9 cellular contexts compared by ENCODE assay signal in genomic region chr1:202571719-202572339, GRCh38.
A peak's percentile ranks its signal among the peaks of the same experiment; 100 is the strongest.
DNase-seq lines count a peak whose midpoint lies in the region; ATAC-seq and TF ChIP-seq lines count a peak whose summit lies in the region.
"Had no signal": no experiment of that assay in that cellular context is flagged by ENCODE, and none has a peak within 500 bp of the region (broad histone marks: within the 10 kb centered on the region; RNA-seq: fewer than 3 reads in every experiment).

No MANE protein-coding gene starts in this region.

- POLR2A ChIA-PET in Panc1 (lab: Charles Lee): interaction anchor here (0.5 to 0.6 kb wide), 2 partner anchors 35 to 49 kb away, joined by 3 read pairs; no protein-coding TSS in a partner anchor

- BruUV-seq in Panc1 (replicated peaks; lab: Mats Ljungman, UMichigan): no TSS peak

- no peaks in the 10 kb centered on the region for H3K27me3 Mint-ChIP-seq in GM23338 (ENCODE audit: insufficient read depth, low read depth, poor library complexity)

- peaks cover 30% of the 10 kb centered on the region for H3K4me1 ChIP-seq in GM23338 (ENCODE audit: insufficient read depth)
- H3K4me1 ChIP-seq in Panc1 (ENCODE audit: control insufficient read depth, insufficient read depth, low read length): no peaks in the 10 kb centered on the region
- H3K4me1 ChIP-seq in parathyroid adenoma: peaks cover 52% of the 10 kb centered on the region

- H3K4me2 ChIP-seq in GM23338 (no peak overlapping the region), parathyroid adenoma (ENCODE audit: low read length) (no peak overlapping the region)

- H3K79me2 ChIP-seq in GM23338 (replicated peaks; ENCODE audit: insufficient read depth) (no peaks in the 10 kb centered on the region), parathyroid adenoma (no peaks in the 10 kb centered on the region)

- H3K4me3 ChIP-seq in GM23338: no peak overlapping the region
- no peak overlapping the region for H3K4me3 ChIP-seq in Panc1 (ENCODE audit: low read depth in 2 of 2, low read length in 2 of 2)
- H3K4me3 ChIP-seq in parathyroid adenoma (ENCODE audit: low read depth, low read length): no peak overlapping the region
- H3K4me3 ChIP-seq: SJCRH30 had no signal

- H3K27ac ChIP-seq in GM23338 (ENCODE audit: low read depth) (no peak overlapping the region), Panc1 (ENCODE audit: low read length) (no peak overlapping the region), parathyroid adenoma (peak overlapping the region; percentile 94)
- H3K27ac ChIP-seq: SJCRH30 had no signal

- H3F3A ChIP-seq in GM23338 (replicated peaks; ENCODE audit: low read depth): no peaks in the 10 kb centered on the region

- H3K9me3 ChIP-seq in Panc1 (ENCODE audit: control insufficient read depth, insufficient read depth, low read depth, low read length) (no peaks in the 10 kb centered on the region), parathyroid adenoma (ENCODE audit: control insufficient read depth, low read length) (no peaks in the 10 kb centered on the region)
- H3K9me3 ChIP-seq: SJCRH30 had no signal

- in situ Hi-C loops in Panc1 (cut with HindIII; ENCODE audit: low pct_unique_long_range_greater_than_20kb, low sequenced_read_pairs): no loop called here

- no peaks in the 10 kb centered on the region for H3K9me3 Mint-ChIP-seq in GM23338

- no peak overlapping the region for H3K4me3 Mint-ChIP-seq in GM23338

- H3K27me3 ChIP-seq in GM23338 (ENCODE audit: insufficient read depth) (no peaks in the 10 kb centered on the region), Panc1 (ENCODE audit: control insufficient read depth, insufficient read depth, low read length) (no peaks in the 10 kb centered on the region), parathyroid adenoma (ENCODE audit: control insufficient read depth, insufficient read depth, low read length) (no peaks in the 10 kb centered on the region)
- H3K27me3 ChIP-seq: SJCRH30 had no signal

- CTCF ChIA-PET in Panc1 (lab: Charles Lee): interaction anchor here (0.6 to 1.1 kb wide), 3 partner anchors 12 to 647 kb away, joined by 3 to 4 read pairs (median 3); no protein-coding TSS in a partner anchor

- no peaks in the 10 kb centered on the region for H3K36me3 ChIP-seq in GM23338 (ENCODE audit: insufficient read depth)
- H3K36me3 ChIP-seq in Panc1 (ENCODE audit: control insufficient read depth, insufficient read depth, low read length): no peaks in the 10 kb centered on the region
- no peaks in the 10 kb centered on the region for H3K36me3 ChIP-seq in parathyroid adenoma (ENCODE audit: control insufficient read depth, insufficient read depth, low read length)
- H3K36me3 ChIP-seq: SJCRH30 had no signal

- ATAC-seq in GM23338 (peak; percentile 57), Panc1 (no peak), GM19463 (IDR thresholded peaks at IDR 0.05; ENCODE audit: unreplicated experiment) (no peak), HG02852 (IDR thresholded peaks at IDR 0.05; ENCODE audit: unreplicated experiment) (no peak)

- no peak overlapping the region for H3K9ac ChIP-seq in parathyroid adenoma

- intact Hi-C loops in Panc1 (cut with micrococcal nuclease; ENCODE audit: unreplicated experiment): no loop called here

- H3K27ac Mint-ChIP-seq in GM23338: no peak overlapping the region

- H3K36me3 Mint-ChIP-seq in GM23338 (ENCODE audit: low read depth): no peaks in the 10 kb centered on the region; the same call in 2 of the 3 replicates

- TF ChIP-seq CTCF in GM23338 (conservative IDR thresholded peaks at IDR 0.05; ENCODE audit: low read depth in 2 of 2) (peak; percentile 90 to 99), Panc1 (IDR thresholded peaks at IDR 0.05) (peak; percentile 88), parathyroid adenoma (IDR thresholded peaks at IDR 0.05) (peak; percentile 67)

- no peaks in the 10 kb centered on the region for H3K9me2 ChIP-seq in GM23338 (ENCODE audit: insufficient read depth)

- no peaks in the 10 kb centered on the region for H4K20me1 ChIP-seq in GM23338 (replicated peaks; ENCODE audit: insufficient read depth)

- no peak overlapping the region for H2AFZ ChIP-seq in GM23338
- no peak overlapping the region for H2AFZ ChIP-seq in parathyroid adenoma

- DNase-seq in COLO829 (ENCODE audit: low spot score) (peak; percentile 70), GM23338 (ENCODE audit: low spot score) (peak; percentile 78), Panc1 (ENCODE audit: low read depth, low spot score) (peak; percentile 35), epidermal melanocyte (ENCODE audit: insufficient read length, low spot score) (peak; percentile 40), GDM1 (lab: John Stamatoyannopoulos, UW) (no peak)

- H3K4me1 Mint-ChIP-seq in GM23338: peaks cover 35% of the 10 kb centered on the region

TF ChIP-seq in GM23338, 12 proteins besides CTCF, POLR2A, EP300 and RAD21 (continues in another document):
- no peak for TF ChIP-seq JUNB (IDR thresholded peaks at IDR 0.05; ENCODE audit: unreplicated experiment)
- no peak for TF ChIP-seq ZNF331 (CRISPR knock-in tag; IDR thresholded peaks at IDR 0.05; ENCODE audit: low read depth)
- TF ChIP-seq EZH2 (IDR thresholded peaks at IDR 0.05; ENCODE audit: low read depth, unreplicated experiment): no peak
- TF ChIP-seq REST (IDR thresholded peaks at IDR 0.05; ENCODE audit: unreplicated experiment): no peak
